Comparison of ENCODE assay signal across 8 cellular contexts in the genomic region with DNA sequence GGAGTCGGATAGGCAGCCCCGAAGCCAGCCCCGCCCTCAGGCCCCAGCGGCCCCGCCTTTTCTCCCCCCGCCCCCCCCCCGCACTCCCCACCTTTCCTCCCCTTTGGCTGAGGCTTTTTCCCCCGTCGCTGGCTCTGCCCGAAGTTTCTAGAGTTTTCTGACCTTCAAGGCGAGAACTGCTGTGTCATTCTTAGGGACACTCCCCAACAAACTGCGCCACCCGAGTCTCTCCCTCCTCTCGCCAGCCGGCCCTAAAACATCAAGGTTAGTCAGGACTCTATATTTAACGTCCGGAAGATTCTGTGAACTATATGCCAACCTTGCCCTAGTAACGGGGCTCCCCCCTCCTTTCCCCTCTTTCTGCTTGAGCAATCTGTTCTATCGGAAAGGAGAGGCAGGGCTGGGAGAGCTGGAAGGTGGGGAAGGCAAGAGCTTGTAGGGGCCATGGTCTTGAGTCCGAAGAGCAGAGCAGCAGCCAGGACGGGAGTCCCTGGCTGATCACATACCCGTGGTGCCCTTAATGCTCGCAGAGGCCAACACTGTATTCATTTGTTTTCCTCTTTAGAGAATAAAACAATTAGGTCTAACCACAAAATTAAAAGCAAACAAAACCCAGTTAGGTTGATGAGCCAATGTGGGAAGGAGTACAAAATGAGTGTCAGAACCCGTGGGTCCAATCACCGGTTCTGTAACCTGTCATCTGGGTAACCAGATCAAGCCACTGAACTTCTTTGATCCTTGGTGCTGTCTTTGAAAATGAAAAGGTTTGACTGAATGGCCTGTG. TPM values are rescaled to one million over a fixed set of nuclear protein-coding genes. Genes with fewer than 3 reads are reported as not detected.
DNase-seq lines count a peak whose midpoint lies in the region; ATAC-seq and TF ChIP-seq lines count a peak whose summit lies in the region.

No MANE protein-coding gene starts in this region.

- H3K4me3 Mint-ChIP-seq in T-helper 17 cell: peak overlapping the region; percentile 98

- H3K9me3 ChIP-seq in HUES6 (ENCODE audit: control insufficient read depth, insufficient read depth, low read depth, low read length) (no peaks in the 10 kb centered on the region), T-helper 17 cell (ENCODE audit: control insufficient read depth, low read length, poor library complexity, severe bottlenecking) (no peaks in the 10 kb centered on the region)

- peak overlapping the region; percentile 82 for H3K9ac ChIP-seq in HUES6 (ENCODE audit: low read length)

- peak overlapping the region; percentile 96 for H3K27ac Mint-ChIP-seq in T-helper 17 cell

- DNase-seq in NCI-H146 (lab: John Stamatoyannopoulos, UW): peak; percentile 60
- no peak for DNase-seq in NCI-H146 treated with DMSO at 0.1 percent for 48 hours (lab: John Stamatoyannopoulos, UW; ENCODE audit: unreplicated experiment)
- DNase-seq in T-helper 17 cell: peak; percentile 25 to 55 (median 52)
- DNase-seq in astrocyte of the spinal cord (ENCODE audit: low read depth, low spot score): peak; percentile 77
- peak in 46 of 51 donors; percentile 26 to 93 (median 72) for DNase-seq in hypothalamus (lab: John Stamatoyannopoulos, UW)
- DNase-seq in putamen (ENCODE audit: low spot score): peak; percentile 82

- H3K27me3 Mint-ChIP-seq in T-helper 17 cell: no peaks in the 10 kb centered on the region

- H3K36me3 ChIP-seq in HUES6 (ENCODE audit: control insufficient read depth, insufficient read depth, low read length): no peaks in the 10 kb centered on the region

- peaks cover 2% of the 10 kb centered on the region for H3K36me3 Mint-ChIP-seq in T-helper 17 cell (ENCODE audit: low read depth)

- H3K4me1 Mint-ChIP-seq in T-helper 17 cell: peaks cover 38% of the 10 kb centered on the region

- H3K27ac ChIP-seq in HUES6 (ENCODE audit: low read depth, low read length): peak overlapping the region; percentile 78

- ATAC-seq in T-helper 17 cell (peak; percentile 63), GM21390 (IDR thresholded peaks at IDR 0.05; ENCODE audit: unreplicated experiment) (no peak)

- H3K4me3 ChIP-seq in HUES6 (ENCODE audit: low read depth, low read length): peak overlapping the region; percentile 74
- peak overlapping the region; percentile 58 for H3K4me3 ChIP-seq in astrocyte of the spinal cord (ENCODE audit: low read depth, low read length)

- peaks cover 34% of the 10 kb centered on the region for H3K4me1 ChIP-seq in HUES6 (ENCODE audit: control insufficient read depth, insufficient read depth, low read length)

- H3K27me3 ChIP-seq in HUES6 (ENCODE audit: control insufficient read depth, insufficient read depth, low read length): no peaks in the 10 kb centered on the region

- in situ Hi-C loops in astrocyte of the spinal cord (cut with HindIII; ENCODE audit: low sequenced_read_pairs): no loop called here

- no peak for TF ChIP-seq CTCF in astrocyte of the spinal cord (IDR thresholded peaks at IDR 0.05; ENCODE audit: low read depth, low read length)

RNA-seq across cellular contexts. Expression of gene HSPA1B, which starts 5.3 kb away (rescaled TPM):
- 10 to 100 TPM; 18.0 to 20.5 TPM for total RNA-seq in T-helper 17 cell

RNA-seq across cellular contexts. Expression of gene HSPA1A, which starts 6.9 kb away (rescaled TPM):
- 10 to 100 TPM; 15.1 to 20.2 TPM for total RNA-seq in T-helper 17 cell

RNA-seq across cellular contexts. Expression of gene HSPA1L, which starts 7.1 kb away (rescaled TPM):
- 1 to 10 TPM; 3.4 to 3.5 TPM for total RNA-seq in T-helper 17 cell

RNA-seq across cellular contexts. Expression of gene LSM2, which starts 15.5 kb away (rescaled TPM):
- 10 to 100 TPM; 20.9 to 22.5 TPM for total RNA-seq in T-helper 17 cell

RNA-seq across cellular contexts. Expression of gene VARS1, which starts 26.7 kb away (rescaled TPM):
- 10 to 100 TPM; 58.0 to 73.7 TPM for total RNA-seq in T-helper 17 cell
